25 cellular contexts compared by ENCODE assay signal in the genomic region with DNA sequence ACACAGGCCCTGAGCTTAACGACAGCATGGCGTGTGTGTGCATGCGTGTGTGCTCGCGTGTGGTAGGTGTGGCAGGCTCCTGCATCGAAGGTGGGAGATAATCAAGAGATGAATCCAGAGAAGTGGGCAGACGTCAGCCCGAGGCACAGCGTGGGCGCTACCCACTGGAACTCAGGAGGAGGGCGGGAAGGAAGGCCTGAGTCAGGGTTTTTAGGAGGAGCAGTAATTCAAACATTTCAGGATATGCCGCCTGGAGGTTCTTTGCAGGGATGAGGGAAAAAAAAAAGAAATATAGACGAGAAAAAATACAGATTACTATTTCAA.
DNase-seq lines count a peak whose midpoint lies in the region; ATAC-seq, FAIRE-seq and TF ChIP-seq lines count a peak whose summit lies in the region.
"Had no signal": no experiment of that assay in that cellular context is flagged by ENCODE, and none has a peak within 500 bp of the region (broad histone marks: within the 10 kb centered on the region; RNA-seq: fewer than 3 reads in every experiment).

No MANE protein-coding gene starts in this region.

- ATAC-seq in omental fat pad (ENCODE audit: low FRiP score) (peak; percentile 73), GM18868 (IDR thresholded peaks at IDR 0.05; ENCODE audit: unreplicated experiment) (no peak)
- ATAC-seq: HepG2 had no signal

- H3K9me3 ChIP-seq in NT2/D1 (ENCODE audit: insufficient read depth, low read length) = peaks cover 8% of the 10 kb centered on the region; the same call in 1 of the 2 replicates
- H3K9me3 ChIP-seq: BLaER1, SJCRH30 had no signal

- H3K79me1 ChIP-seq in mesendoderm (ENCODE audit: low read length) = no peaks in the 10 kb centered on the region

- H3K4ac ChIP-seq in mesendoderm (ENCODE audit: low read depth, low read length) = no peak overlapping the region

- no peak overlapping the region for H3K27ac ChIP-seq in mesendoderm (ENCODE audit: low read depth, low read length)
- H3K27ac ChIP-seq: BLaER1, HL-60, SJCRH30 had no signal

- WGBS in mesendoderm (ENCODE audit: extremely low coverage, insufficient coverage, low lambda C conversion rate) = no CpG with 5 or more reads among the region's 13 CpGs

- peak overlapping the region; percentile 45 for H3K23ac ChIP-seq in mesendoderm (ENCODE audit: low read length)

- H3K4me1 ChIP-seq in NT2/D1 (ENCODE audit: insufficient read depth, insufficient read length) = peaks cover 8% of the 10 kb centered on the region
- H3K4me1 ChIP-seq in mesendoderm (ENCODE audit: control insufficient read depth, low read depth, low read length) = peaks cover 7% of the 10 kb centered on the region
- H3K4me1 ChIP-seq: BLaER1, SJCRH30 had no signal

- H3K4me2 ChIP-seq in mesendoderm (ENCODE audit: low read length) = no peak overlapping the region
- H3K4me2 ChIP-seq: BLaER1 had no signal

- DNase-seq in NT2/D1 (ENCODE audit: low read depth, low spot score) = no peak
- peak; percentile 45 to 93 (median 74) for DNase-seq in head of caudate nucleus
- DNase-seq in mesendoderm = no peak
- DNase-seq in omental fat pad (ENCODE audit: low spot score) = no peak
- no peak for DNase-seq in activated naive CD4-positive, alpha-beta T cell treated with anti-CD3 and anti-CD28 coated beads, Interleukin-2, amount 50 U/mL, for 16 hours
- no peak for DNase-seq in urothelium cell line (ENCODE audit: low spot score)
- DNase-seq in NCI-H187 treated with DMSO at 0.1 percent for 48 hours (lab: John Stamatoyannopoulos, UW) = no peak
- DNase-seq: CD4-positive, alpha-beta T cell; H9; KBM-7; NCI-H1092; NCI-H1436; NCI-H2029; NCI-H345; NCI-H524; NCI-H774; NK-92 treated with Interleukin-12 subunit alpha and Interleukin-12 subunit beta, amount 100 ng/mL, for 24 hours; OCI-M1; SJCRH30 had no signal

- H2AK5ac ChIP-seq in mesendoderm (ENCODE audit: low read length) = no peak overlapping the region

- intact Hi-C loops in head of caudate nucleus (cut with DNase I) = no loop called here

- H3K79me2 ChIP-seq in mesendoderm (ENCODE audit: control insufficient read depth, insufficient read depth, low read length) = no peaks in the 10 kb centered on the region

- no peak overlapping the region for H2BK15ac ChIP-seq in mesendoderm (replicated peaks; ENCODE audit: low read depth)

- H2BK120ac ChIP-seq in mesendoderm (ENCODE audit: low read depth, low read length) = no peak overlapping the region

- H3K9ac ChIP-seq in NT2/D1 (ENCODE audit: insufficient read length, low read depth) = peak overlapping the region; percentile 18
- H3K9ac ChIP-seq in mesendoderm (ENCODE audit: low read length) = peak overlapping the region; percentile 40
- H3K9ac ChIP-seq: BLaER1 had no signal

- no peak overlapping the region for H2BK5ac ChIP-seq in mesendoderm (ENCODE audit: low read length)

- no peak overlapping the region for H4K5ac ChIP-seq in mesendoderm (ENCODE audit: low read length)

- H3K18ac ChIP-seq in mesendoderm (ENCODE audit: low read length) = no peak overlapping the region

- H3K56ac ChIP-seq in mesendoderm (ENCODE audit: low read length) = peak overlapping the region; percentile 74

- no peak for TF ChIP-seq CTCF in omental fat pad (IDR thresholded peaks at IDR 0.05)

- H3K27me3 ChIP-seq in NT2/D1 (ENCODE audit: insufficient read depth, insufficient read length) (no peaks in the 10 kb centered on the region), mesendoderm (ENCODE audit: insufficient read depth, low read length, poor library complexity) (no peaks in the 10 kb centered on the region)
- H3K27me3 ChIP-seq: BLaER1, SJCRH30 had no signal

- no peak overlapping the region for H3K4me3 ChIP-seq in NT2/D1 (ENCODE audit: insufficient read length, low read depth)
- H3K4me3 ChIP-seq in mesendoderm (ENCODE audit: low read length) = no peak overlapping the region
- H3K4me3 ChIP-seq: BLaER1, SJCRH30 had no signal

- no peak for FAIRE-seq in urothelium cell line (lab: Jason Lieb, UNC)
- FAIRE-seq: G401.6, HepG2, RCC 7860 had no signal

- H3K36me3 ChIP-seq in NT2/D1 (ENCODE audit: insufficient read depth, insufficient read length, low read length) (no peaks in the 10 kb centered on the region), mesendoderm (ENCODE audit: control insufficient read depth, insufficient read depth, low read length) (no peaks in the 10 kb centered on the region)
- H3K36me3 ChIP-seq: SJCRH30 had no signal

- H4K8ac ChIP-seq in mesendoderm (ENCODE audit: low read depth, low read length) = no peak overlapping the region

Comparison
In these comparisons a context has a peak if more than half of its experiments do, and no peak if none do; other contexts are left out.
1. DNase-seq: peak in head of caudate nucleus (42 of 42); none in NT2/D1 (single experiment), mesendoderm (single experiment), omental fat pad (single experiment), activated naive CD4-positive, alpha-beta T cell treated with anti-CD3 and anti-CD28 coated beads, Interleukin-2, amount 50 U/mL, for 16 hours (single experiment), urothelium cell line (single experiment) and NCI-H187 treated with DMSO at 0.1 percent for 48 hours (single experiment).